ENCODE assay signal across 1 cellular context in the genomic region with DNA sequence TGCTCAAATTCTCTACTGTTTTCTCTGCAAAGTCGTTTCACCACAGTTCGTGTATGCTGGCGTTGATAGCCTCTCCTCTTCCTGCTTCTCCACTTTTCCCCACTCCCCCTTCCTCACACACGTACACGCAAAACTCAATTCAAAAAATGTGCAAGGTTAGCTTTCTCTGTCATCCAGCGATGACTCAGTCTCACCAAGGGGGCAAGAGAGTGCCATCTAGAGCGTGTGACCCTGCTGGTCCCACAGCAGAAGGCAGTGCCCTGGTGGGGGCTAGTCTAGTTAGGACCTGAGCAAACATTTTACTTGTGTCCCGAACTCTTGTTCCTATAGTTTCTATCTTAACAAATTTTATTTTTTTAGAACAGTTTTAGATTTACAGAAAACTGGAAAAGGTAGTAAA.
TF ChIP-seq lines count a peak whose summit lies in the region.

No MANE protein-coding gene starts in this region.

TF ChIP-seq in IMR-90, 13 proteins besides CTCF, POLR2A, EP300 and RAD21:
- TF ChIP-seq MAFK (IDR thresholded peaks at IDR 0.05; ENCODE audit: low read depth, low read length) (0 out of 2 replicates have a peak, but pooled peaks have one; percentile 5), NFE2L2 (IDR thresholded peaks at IDR 0.05; ENCODE audit: low read depth, low read length) (no peak)
